10 cellular contexts compared by ENCODE assay signal in the genomic region with DNA sequence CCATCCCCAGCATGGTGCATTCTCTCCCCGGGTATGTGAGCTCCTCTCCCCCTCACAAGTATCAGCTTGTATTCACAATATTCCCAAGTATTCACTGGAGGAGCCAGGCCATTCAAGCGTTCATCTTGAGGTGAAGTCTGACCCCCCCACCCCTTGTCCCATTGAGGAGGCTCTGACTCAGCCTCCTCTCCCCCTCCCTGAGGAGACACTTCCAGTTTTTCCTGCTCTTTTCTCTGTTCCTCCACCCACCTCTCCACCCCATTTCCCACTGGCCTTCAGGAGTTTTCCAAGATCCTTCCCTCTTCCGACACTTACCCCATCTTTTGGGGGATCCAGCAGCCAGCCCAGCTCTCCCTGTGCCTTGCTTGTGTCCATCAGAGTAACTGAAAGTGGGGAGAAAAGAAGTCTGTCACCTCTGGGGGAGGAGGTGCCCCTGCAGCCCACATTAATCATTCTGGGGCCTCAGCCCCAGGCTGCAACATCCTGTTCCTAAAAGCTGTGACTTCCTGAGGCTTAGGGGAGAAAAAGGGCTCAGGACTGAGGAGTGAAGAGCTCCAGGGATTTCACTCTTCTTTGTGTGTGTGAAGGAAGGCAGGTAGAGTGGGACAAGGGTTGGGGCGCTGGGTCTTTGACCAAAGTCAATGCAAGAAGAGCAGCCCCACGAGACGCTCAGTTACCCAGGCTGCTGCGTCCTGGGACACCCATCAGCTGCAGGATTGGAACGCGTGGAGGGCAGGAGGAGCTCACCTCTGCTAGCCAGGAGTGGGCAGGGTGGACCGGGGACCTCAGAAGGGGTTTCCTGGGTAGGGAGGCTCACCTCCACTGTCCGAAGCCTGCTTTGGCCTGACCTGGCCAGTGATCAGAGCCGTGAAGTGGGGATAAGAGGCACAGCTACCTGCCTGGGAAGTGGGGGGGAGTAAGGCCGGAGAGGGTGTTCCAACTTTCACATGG. TPM values are rescaled to one million over a fixed set of nuclear protein-coding genes. Genes with fewer than 3 reads are reported as not detected.
DNase-seq lines count a peak whose midpoint lies in the region; ATAC-seq, FAIRE-seq and TF ChIP-seq lines count a peak whose summit lies in the region.
"Had no signal": no experiment of that assay in that cellular context is flagged by ENCODE, and none has a peak within 500 bp of the region (broad histone marks: within the 10 kb centered on the region; RNA-seq: fewer than 3 reads in every experiment).

No MANE protein-coding gene starts in this region.

- H3K9ac ChIP-seq in HepG2 (ENCODE audit: insufficient read depth, low read depth, low read length): no peak overlapping the region

- H3K4me3 ChIP-seq in HepG2 (replicated peaks in 1 of 3; ENCODE audit: insufficient read depth in 1 of 3, low read depth in 2 of 3, low read length in 3 of 3) (peak overlapping the region in 2 of 3 experiments; percentile 51 to 71; a peak in 3 of 6 replicates), urinary bladder (ENCODE audit: low read depth, low read length) (peak overlapping the region; percentile 46)

- no peaks in the 10 kb centered on the region for H4K20me1 ChIP-seq in HepG2 (ENCODE audit: insufficient read depth, low read length)

- H3K9me3 Mint-ChIP-seq in activated naive CD4-positive, alpha-beta T cell treated with anti-CD3 and anti-CD28 coated beads, Interleukin-2, amount 10 ng/mL, durations not matched to agents 7 days and 5 days: no peaks in the 10 kb centered on the region

- WGBS in HepG2 (ENCODE audit: low lambda C conversion rate): 71% methylated on average over 7 of the region's 13 CpGs
- 78% methylated on average over 13 of the region's 13 CpGs for WGBS in urinary bladder

- peaks cover 4% of the 10 kb centered on the region for H3K36me3 Mint-ChIP-seq in activated naive CD4-positive, alpha-beta T cell treated with anti-CD3 and anti-CD28 coated beads, Interleukin-2, amount 10 ng/mL, durations not matched to agents 7 days and 5 days

- TF ChIP-seq RAD21 in HepG2 (CRISPR knock-in tag; IDR thresholded peaks at IDR 0.05): no peak

- H3K4me1 ChIP-seq in HepG2 (ENCODE audit: insufficient read depth, low read length) (peaks cover 30% of the 10 kb centered on the region), urinary bladder (ENCODE audit: insufficient read depth) (peaks cover 3% of the 10 kb centered on the region)

- in situ Hi-C loops in HepG2 (cut with HindIII; ENCODE audit: extremely low pct_ligation_motif_present, low pct_unique_long_range_greater_than_20kb): no loop called here

- H3K79me2 ChIP-seq in HepG2 (ENCODE audit: insufficient read depth, low read length): no peaks in the 10 kb centered on the region

- TF ChIP-seq EP300 in HepG2 (IDR thresholded peaks at IDR 0.05; ENCODE audit: low read depth in 2 of 2, low read length in 2 of 2): no peak
- no peak for TF ChIP-seq EP300 in HepG2 (CRISPR knock-in tag; IDR thresholded peaks at IDR 0.05; ENCODE audit: borderline replicate concordance)

- H3K27me3 Mint-ChIP-seq in activated naive CD4-positive, alpha-beta T cell treated with anti-CD3 and anti-CD28 coated beads, Interleukin-2, amount 10 ng/mL, durations not matched to agents 7 days and 5 days: peaks cover 9% of the 10 kb centered on the region

- peak overlapping the region; percentile 99 for H3K4me2 ChIP-seq in HepG2 (ENCODE audit: low read depth, low read length)

- no peak overlapping the region for H2AFZ ChIP-seq in HepG2 (ENCODE audit: low read length)

- POLR2A ChIA-PET in HepG2 (lab: Yijun Ruan, JAX): interaction anchor here (1.9 to 2.6 kb wide), 3 partner anchors 12 to 28 kb away, joined by 8 to 24 read pairs (median 9); no protein-coding TSS in a partner anchor

- intact Hi-C loops in HepG2 (cut with micrococcal nuclease; ENCODE audit: unreplicated experiment): loop anchor here (1.0 to 2.0 kb wide), 2 partner anchors 14 to 27 kb away; a partner anchor contains a TSS

- peak overlapping the region; percentile 78 for H3K4me3 Mint-ChIP-seq in activated naive CD4-positive, alpha-beta T cell treated with anti-CD3 and anti-CD28 coated beads, Interleukin-2, amount 10 ng/mL, durations not matched to agents 7 days and 5 days

- peak; percentile 56 for ATAC-seq in HepG2
- no peak for ATAC-seq in GM21360 (IDR thresholded peaks at IDR 0.05; ENCODE audit: unreplicated experiment)

- H3K4me1 Mint-ChIP-seq in activated naive CD4-positive, alpha-beta T cell treated with anti-CD3 and anti-CD28 coated beads, Interleukin-2, amount 10 ng/mL, durations not matched to agents 7 days and 5 days: peaks cover 57% of the 10 kb centered on the region

- H3K27ac ChIP-seq in HepG2 (ENCODE audit: extremely low read length, insufficient read depth, low read length) (no peak overlapping the region), urinary bladder (ENCODE audit: low read depth) (no peak overlapping the region)

- peak; percentile 31 for DNase-seq in activated naive CD4-positive, alpha-beta T cell treated with Interleukin-2 at 50 U/mL for 16 hours
- DNase-seq in activated naive CD4-positive, alpha-beta T cell treated with anti-CD3 and anti-CD28 coated beads, Interleukin-2, amount 50 U/mL, for 16 hours: no peak
- peak; percentile 61 for DNase-seq in activated naive CD4-positive, alpha-beta T cell treated with anti-CD3 and anti-CD28 coated beads, Interleukin-2, amount 10 ng/mL, durations not matched to agents 7 days and 5 days
- DNase-seq in HepG2 (ENCODE audit: low spot score) (no peak), anterior cingulate cortex (lab: John Stamatoyannopoulos, UW) (no peak), inferior parietal cortex (ENCODE audit: extremely low spot score) (no peak)
- DNase-seq: COR-L47 had no signal

- peaks cover 0 to 6% of the 10 kb centered on the region in 2 experiments; a peak in 2 of 5 replicates for H3K27me3 ChIP-seq in HepG2 (ENCODE audit: control insufficient read depth in 1 of 2, insufficient read depth in 2 of 2, low read length in 2 of 2)

- peak overlapping the region; percentile 8 for H3K27ac Mint-ChIP-seq in activated naive CD4-positive, alpha-beta T cell treated with anti-CD3 and anti-CD28 coated beads, Interleukin-2, amount 10 ng/mL, durations not matched to agents 7 days and 5 days

- no peaks in the 10 kb centered on the region for H3K36me3 ChIP-seq in HepG2 (replicated peaks in 1 of 2; ENCODE audit: control insufficient read depth in 1 of 2, insufficient read depth in 2 of 2, low read length in 2 of 2)
- no peaks in the 10 kb centered on the region for H3K36me3 ChIP-seq in urinary bladder (ENCODE audit: insufficient read depth)

- H3K9me3 ChIP-seq in HepG2 (ENCODE audit: low read length): no peaks in the 10 kb centered on the region

- TF ChIP-seq CTCF in HepG2 (CRISPR knock-in tag; IDR thresholded peaks at IDR 0.05): no peak

- BruUV-seq in HepG2 (replicated peaks; lab: Mats Ljungman, UMichigan): no TSS peak

- CTCF ChIA-PET in activated naive CD4-positive, alpha-beta T cell treated with anti-CD3 and anti-CD28 coated beads, Interleukin-2, amount 10 ng/mL, durations not matched to agents 7 days and 5 days (lab: Charles Lee): interaction anchor here (0.6 to 3.7 kb wide), 17 partner anchors 10 to 1661 kb away, joined by 3 to 28 read pairs (median 4); no protein-coding TSS in a partner anchor
- CTCF ChIA-PET in HepG2 (lab: Yijun Ruan, JAX; ENCODE audit: low intra/inter-chr PET ratio, low total read pairs): no interaction called here

- no peak for TF ChIP-seq POLR2A in HepG2 (IDR thresholded peaks at IDR 0.05; ENCODE audit: insufficient read depth in 1 of 2, low read depth in 2 of 2, low read length in 2 of 2)

- no peak for FAIRE-seq in HepG2 (lab: Jason Lieb, UNC)

RNA-seq across cellular contexts. Expression of a gene that starts 1.1 kb away (rescaled TPM):
- total RNA-seq in HepG2 (2016; rRNA removed; fragmentation: Illumina TruSeq; extraction: Trizol) (7.7 and 17.1 TPM in 2 replicates), urinary bladder (3.2 TPM)
- total RNA-seq in HepG2 (2016; cell fraction: cytosol; rRNA removed; fragmentation: Illumina TruSeq; extraction: Trizol; ENCODE audit: low read depth): 2.7 and 3.2 TPM in 2 replicates
- total RNA-seq in HepG2 (2016; cell fraction: insoluble cytoplasmic fraction; rRNA removed; fragmentation: Illumina TruSeq; extraction: Trizol): 7.0 and 14.9 TPM in 2 replicates
- total RNA-seq in HepG2 (2016; cell fraction: membrane; rRNA removed; fragmentation: Illumina TruSeq; extraction: Trizol): 5.7 and 6.3 TPM in 2 replicates
- 14.0 and 17.5 TPM in 2 replicates for total RNA-seq in HepG2 (2016; cell fraction: nucleus; rRNA removed; fragmentation: Illumina TruSeq; extraction: Trizol)
- polyA plus RNA-seq in HepG2 (2011; rRNA removed) (4.6 and 8.1 TPM in 2 replicates), urinary bladder (1.4 TPM)
- 4.3 and 5.5 TPM in 2 replicates for polyA plus RNA-seq in HepG2 (2011; cell fraction: cytosol; rRNA removed)
- polyA plus RNA-seq in HepG2 (2011; cell fraction: nucleus; rRNA removed): 9.8 and 14.1 TPM in 2 replicates
- polyA plus RNA-seq in HepG2 (2012): 4.8 and 5.8 TPM in 2 replicates
- polyA plus RNA-seq in HepG2 (2016; cell fraction: cytosol; fragmentation: Illumina TruSeq; extraction: Trizol; ENCODE audit: low read depth): 1.9 and 2.5 TPM in 2 replicates
- polyA plus RNA-seq in HepG2 (2016; cell fraction: insoluble cytoplasmic fraction; fragmentation: Illumina TruSeq; extraction: Trizol; ENCODE audit: low read depth): 4.8 and 8.3 TPM in 2 replicates
- polyA plus RNA-seq in HepG2 (2016; cell fraction: membrane; fragmentation: Illumina TruSeq; extraction: Trizol; ENCODE audit: low read depth): 2.9 and 3.6 TPM in 2 replicates
- polyA plus RNA-seq in HepG2 (2016; cell fraction: nucleus; fragmentation: Illumina TruSeq; extraction: Trizol; ENCODE audit: insufficient read depth, low read depth): 17.9 and 25.7 TPM in 2 replicates
- 0.07 and 13.9 TPM in 2 replicates for polyA minus RNA-seq in HepG2 (2011; rRNA and poly(A)+ RNA removed; ENCODE audit: low replicate concordance)
- polyA minus RNA-seq in HepG2 (2011; cell fraction: cytosol; rRNA and poly(A)+ RNA removed): 4.2 and 4.4 TPM in 2 replicates
- polyA minus RNA-seq in HepG2 (2011; cell fraction: nucleus; rRNA and poly(A)+ RNA removed): 8.0 and 8.8 TPM in 2 replicates
- total RNA-seq: glomerular endothelial cell had no signal

RNA-seq across cellular contexts. Expression of a gene that starts 26.4 kb away (rescaled TPM):
- total RNA-seq in HepG2 (2016; rRNA removed; fragmentation: Illumina TruSeq; extraction: Trizol) (13.1 and 13.7 TPM in 2 replicates), urinary bladder (37.9 TPM)
- 4.5 and 5.0 TPM in 2 replicates for total RNA-seq in HepG2 (2016; cell fraction: cytosol; rRNA removed; fragmentation: Illumina TruSeq; extraction: Trizol; ENCODE audit: low read depth)
- total RNA-seq in HepG2 (2016; cell fraction: insoluble cytoplasmic fraction; rRNA removed; fragmentation: Illumina TruSeq; extraction: Trizol): 13.1 and 14.8 TPM in 2 replicates
- total RNA-seq in HepG2 (2016; cell fraction: membrane; rRNA removed; fragmentation: Illumina TruSeq; extraction: Trizol): 14.4 and 16.8 TPM in 2 replicates
- 17.7 and 17.8 TPM in 2 replicates for total RNA-seq in HepG2 (2016; cell fraction: nucleus; rRNA removed; fragmentation: Illumina TruSeq; extraction: Trizol)
- polyA plus RNA-seq in HepG2 (2011; rRNA removed) (9.9 and 10.5 TPM in 2 replicates), urinary bladder (386 TPM)
- 5.3 and 6.8 TPM in 2 replicates for polyA plus RNA-seq in HepG2 (2011; cell fraction: cytosol; rRNA removed)
- polyA plus RNA-seq in HepG2 (2011; cell fraction: nucleus; rRNA removed): 39.4 and 48.1 TPM in 2 replicates
- polyA plus RNA-seq in HepG2 (2012): 28.9 and 45.1 TPM in 2 replicates
- 21.1 and 21.6 TPM in 2 replicates for polyA plus RNA-seq in HepG2 (2016; cell fraction: cytosol; fragmentation: Illumina TruSeq; extraction: Trizol; ENCODE audit: low read depth)
- 42.5 and 68.7 TPM in 2 replicates for polyA plus RNA-seq in HepG2 (2016; cell fraction: insoluble cytoplasmic fraction; fragmentation: Illumina TruSeq; extraction: Trizol; ENCODE audit: low read depth)
- polyA plus RNA-seq in HepG2 (2016; cell fraction: membrane; fragmentation: Illumina TruSeq; extraction: Trizol; ENCODE audit: low read depth): 38.4 and 41.1 TPM in 2 replicates
- polyA plus RNA-seq in HepG2 (2016; cell fraction: nucleus; fragmentation: Illumina TruSeq; extraction: Trizol; ENCODE audit: insufficient read depth, low read depth): 65.4 and 70.0 TPM in 2 replicates
- polyA minus RNA-seq in HepG2 (2011; rRNA and poly(A)+ RNA removed; ENCODE audit: low replicate concordance): 21.6 and 35.6 TPM in 2 replicates
- polyA minus RNA-seq in HepG2 (2011; cell fraction: cytosol; rRNA and poly(A)+ RNA removed): 17.9 and 21.7 TPM in 2 replicates
- polyA minus RNA-seq in HepG2 (2011; cell fraction: nucleus; rRNA and poly(A)+ RNA removed): 22.5 and 32.2 TPM in 2 replicates

RNA-seq across cellular contexts. Expression of a gene that starts 35.7 kb away (rescaled TPM):
- total RNA-seq in HepG2 (2016; rRNA removed; fragmentation: Illumina TruSeq; extraction: Trizol) (not detected in 2 replicates), urinary bladder (0.42 TPM)
- not detected in 2 replicates for total RNA-seq in HepG2 (2016; cell fraction: cytosol; rRNA removed; fragmentation: Illumina TruSeq; extraction: Trizol; ENCODE audit: low read depth)
- not detected in 2 replicates for total RNA-seq in HepG2 (2016; cell fraction: insoluble cytoplasmic fraction; rRNA removed; fragmentation: Illumina TruSeq; extraction: Trizol)
- total RNA-seq in HepG2 (2016; cell fraction: membrane; rRNA removed; fragmentation: Illumina TruSeq; extraction: Trizol): not detected in 2 replicates
- not detected in 2 replicates for total RNA-seq in HepG2 (2016; cell fraction: nucleus; rRNA removed; fragmentation: Illumina TruSeq; extraction: Trizol)
- polyA plus RNA-seq in HepG2 (2011; rRNA removed) (not detected in 2 replicates), urinary bladder (not detected)
- polyA plus RNA-seq in HepG2 (2011; cell fraction: cytosol; rRNA removed): not detected in 2 replicates
- not detected in 2 replicates for polyA plus RNA-seq in HepG2 (2011; cell fraction: nucleus; rRNA removed)
- polyA plus RNA-seq in HepG2 (2012): not detected in 2 replicates
- not detected in 2 replicates for polyA plus RNA-seq in HepG2 (2016; cell fraction: cytosol; fragmentation: Illumina TruSeq; extraction: Trizol; ENCODE audit: low read depth)
- polyA plus RNA-seq in HepG2 (2016; cell fraction: insoluble cytoplasmic fraction; fragmentation: Illumina TruSeq; extraction: Trizol; ENCODE audit: low read depth): not detected in 2 replicates
- not detected in 2 replicates for polyA plus RNA-seq in HepG2 (2016; cell fraction: membrane; fragmentation: Illumina TruSeq; extraction: Trizol; ENCODE audit: low read depth)
- polyA plus RNA-seq in HepG2 (2016; cell fraction: nucleus; fragmentation: Illumina TruSeq; extraction: Trizol; ENCODE audit: insufficient read depth, low read depth): not detected in 2 replicates
- not detected in 2 replicates for polyA minus RNA-seq in HepG2 (2011; rRNA and poly(A)+ RNA removed; ENCODE audit: low replicate concordance)
- not detected in 2 replicates for polyA minus RNA-seq in HepG2 (2011; cell fraction: cytosol; rRNA and poly(A)+ RNA removed)
- polyA minus RNA-seq in HepG2 (2011; cell fraction: nucleus; rRNA and poly(A)+ RNA removed): not detected in 2 replicates
- total RNA-seq: glomerular endothelial cell had no signal

RNA-seq across cellular contexts. Expression of a gene that starts 45.1 kb away (rescaled TPM):
- 0.07 TPM in 1 of 2 replicates, not detected in the other for total RNA-seq in HepG2 (2016; rRNA removed; fragmentation: Illumina TruSeq; extraction: Trizol)
- total RNA-seq in HepG2 (2016; cell fraction: cytosol; rRNA removed; fragmentation: Illumina TruSeq; extraction: Trizol; ENCODE audit: low read depth): not detected in 2 replicates
- total RNA-seq in HepG2 (2016; cell fraction: insoluble cytoplasmic fraction; rRNA removed; fragmentation: Illumina TruSeq; extraction: Trizol): 0.15 TPM in 1 of 2 replicates, not detected in the other
- not detected in 2 replicates for total RNA-seq in HepG2 (2016; cell fraction: membrane; rRNA removed; fragmentation: Illumina TruSeq; extraction: Trizol)
- total RNA-seq in HepG2 (2016; cell fraction: nucleus; rRNA removed; fragmentation: Illumina TruSeq; extraction: Trizol): not detected in 2 replicates
- polyA plus RNA-seq in HepG2 (2011; rRNA removed): not detected in 2 replicates
- not detected in 2 replicates for polyA plus RNA-seq in HepG2 (2011; cell fraction: cytosol; rRNA removed)
- polyA plus RNA-seq in HepG2 (2011; cell fraction: nucleus; rRNA removed): not detected in 2 replicates
- not detected in 2 replicates for polyA plus RNA-seq in HepG2 (2012)
- polyA plus RNA-seq in HepG2 (2016; cell fraction: cytosol; fragmentation: Illumina TruSeq; extraction: Trizol; ENCODE audit: low read depth): not detected in 2 replicates
- not detected in 2 replicates for polyA plus RNA-seq in HepG2 (2016; cell fraction: insoluble cytoplasmic fraction; fragmentation: Illumina TruSeq; extraction: Trizol; ENCODE audit: low read depth)
- not detected in 2 replicates for polyA plus RNA-seq in HepG2 (2016; cell fraction: membrane; fragmentation: Illumina TruSeq; extraction: Trizol; ENCODE audit: low read depth)
- not detected in 2 replicates for polyA plus RNA-seq in HepG2 (2016; cell fraction: nucleus; fragmentation: Illumina TruSeq; extraction: Trizol; ENCODE audit: insufficient read depth, low read depth)
- polyA minus RNA-seq in HepG2 (2011; rRNA and poly(A)+ RNA removed; ENCODE audit: low replicate concordance): 0.54 TPM in 1 of 2 replicates, not detected in the other
- polyA minus RNA-seq in HepG2 (2011; cell fraction: cytosol; rRNA and poly(A)+ RNA removed): not detected in 2 replicates
- polyA minus RNA-seq in HepG2 (2011; cell fraction: nucleus; rRNA and poly(A)+ RNA removed): not detected in 2 replicates
- total RNA-seq in urinary bladder: 4.1 TPM
- 3.2 TPM for polyA plus RNA-seq in urinary bladder

Comparison
In these comparisons a context has a peak if more than half of its experiments do, and no peak if none do; other contexts are left out.
1. DNase-seq: peak in activated naive CD4-positive, alpha-beta T cell treated with Interleukin-2 at 50 U/mL for 16 hours (single experiment) and activated naive CD4-positive, alpha-beta T cell treated with anti-CD3 and anti-CD28 coated beads, Interleukin-2, amount 10 ng/mL, durations not matched to agents 7 days and 5 days (single experiment); none in activated naive CD4-positive, alpha-beta T cell treated with anti-CD3 and anti-CD28 coated beads, Interleukin-2, amount 50 U/mL, for 16 hours (single experiment), HepG2 (single experiment), anterior cingulate cortex (0 of 58) and inferior parietal cortex (single experiment).